In genomic region chr1:221778125-221778524, GRCh38 we compare ENCODE assay signal across 11 cellular contexts. TPM values are rescaled to one million over a fixed set of nuclear protein-coding genes. Genes with fewer than 3 reads are reported as not detected.
DNase-seq lines count a peak whose midpoint lies in the region; ATAC-seq lines count a peak whose summit lies in the region.
"Had no signal": no experiment of that assay in that cellular context is flagged by ENCODE, and none has a peak within 500 bp of the region (broad histone marks: within the 10 kb centered on the region; RNA-seq: fewer than 3 reads in every experiment).

No MANE protein-coding gene starts in this region.

- no peak for DNase-seq in CD4-positive, CD25-positive, alpha-beta regulatory T cell
- no peak for DNase-seq in T-cell
- DNase-seq in NK-92 (lab: John Stamatoyannopoulos, UW; ENCODE audit: unreplicated experiment), result no peak
- no peak for DNase-seq in NCI-H1417 treated with DMSO at 0.1 percent for 48 hours (lab: John Stamatoyannopoulos, UW)
- DNase-seq in stimulated activated CD4-positive, alpha-beta T cell treated with anti-CD3 and anti-CD28 coated beads, Interleukin-15, amount 100 ng/mL, for 24 hours, result no peak
- DNase-seq in DMS79 (lab: John Stamatoyannopoulos, UW), result no peak
- DNase-seq: endodermal cell, kidney, SHP77 treated with DMSO at 0.1 percent for 48 hours had no signal

- ATAC-seq in CD4-positive, CD25-positive, alpha-beta regulatory T cell (ENCODE audit: low read depth in 2 of 2), result no peak
- ATAC-seq in GM19328 (IDR thresholded peaks at IDR 0.05; ENCODE audit: unreplicated experiment), result peak; percentile 28
- peak; percentile 43 for ATAC-seq in HG02943 (IDR thresholded peaks at IDR 0.05; ENCODE audit: low read depth, unreplicated experiment)
- ATAC-seq in T-cell (replicated peaks in 1 of 4), result peak; percentile 20 to 30 (median 22)

- H3K27me3 Mint-ChIP-seq in CD4-positive, CD25-positive, alpha-beta regulatory T cell, result no peaks in the 10 kb centered on the region
- no peaks in the 10 kb centered on the region for H3K27me3 Mint-ChIP-seq in T-cell

- no peaks in the 10 kb centered on the region for H3K27me3 ChIP-seq in CD4-positive, CD25-positive, alpha-beta regulatory T cell (ENCODE audit: control insufficient read depth, insufficient read depth, low read length)

- no peaks in the 10 kb centered on the region for H3K9me3 ChIP-seq in CD4-positive, CD25-positive, alpha-beta regulatory T cell (ENCODE audit: control insufficient read depth in 2 of 2, low read length in 2 of 2)

- POLR2A ChIA-PET in T-cell (lab: Charles Lee), result interaction anchor here (0.6 to 2.7 kb wide), 3 partner anchors 36 to 70 kb away, joined by 3 to 11 read pairs (median 9); partner anchors contain the start of gene DUSP10 (in 1 of the 2)

- peaks cover 42% of the 10 kb centered on the region for H3K4me1 ChIP-seq in CD4-positive, CD25-positive, alpha-beta regulatory T cell (ENCODE audit: control insufficient read depth, insufficient read depth, low read length, poor library complexity, severe bottlenecking)

- CTCF ChIA-PET in T-cell (lab: Charles Lee), result interaction anchor here in 1 of 2 donors (0.9 to 1.9 kb wide), 7 partner anchors 16 to 235 kb away, joined by 3 to 11 read pairs (median 4); partner anchors contain the start of gene DUSP10

- peak overlapping the region; percentile 55 for H3K27ac ChIP-seq in CD4-positive, CD25-positive, alpha-beta regulatory T cell (ENCODE audit: insufficient read depth, low read length, poor library complexity, severe bottlenecking)

- H3K27ac Mint-ChIP-seq in CD4-positive, CD25-positive, alpha-beta regulatory T cell, result peak overlapping the region; percentile 88 to 91 (median 89)
- peak overlapping the region; percentile 81 to 90 for H3K27ac Mint-ChIP-seq in T-cell
- H3K27ac Mint-ChIP-seq: endodermal cell had no signal

- peak overlapping the region; percentile 28 to 71 (median 59) for H3K4me3 Mint-ChIP-seq in CD4-positive, CD25-positive, alpha-beta regulatory T cell
- peak overlapping the region in 2 of 3 donors; percentile 28 to 60 for H3K4me3 Mint-ChIP-seq in T-cell
- H3K4me3 Mint-ChIP-seq: endodermal cell had no signal

- H3K4me3 ChIP-seq in CD4-positive, CD25-positive, alpha-beta regulatory T cell (ENCODE audit: low read depth, low read length), result peak overlapping the region; percentile 45

- H3K4me1 Mint-ChIP-seq in CD4-positive, CD25-positive, alpha-beta regulatory T cell, result peaks cover 21 to 62% (median 34%) of the 10 kb centered on the region in 4 donors
- H3K4me1 Mint-ChIP-seq in T-cell, result peaks cover 55 to 74% (median 61%) of the 10 kb centered on the region in 3 donors

- no peaks in the 10 kb centered on the region for H3K9me3 Mint-ChIP-seq in CD4-positive, CD25-positive, alpha-beta regulatory T cell
- no peaks in the 10 kb centered on the region for H3K9me3 Mint-ChIP-seq in T-cell
- H3K9me3 Mint-ChIP-seq: endodermal cell had no signal

- H3K36me3 ChIP-seq in CD4-positive, CD25-positive, alpha-beta regulatory T cell (ENCODE audit: control insufficient read depth, insufficient read depth, low read length), result no peaks in the 10 kb centered on the region

- H3K36me3 Mint-ChIP-seq in CD4-positive, CD25-positive, alpha-beta regulatory T cell, result no peaks in the 10 kb centered on the region
- no peaks in the 10 kb centered on the region for H3K36me3 Mint-ChIP-seq in T-cell

RNA-seq across cellular contexts. Expression of gene DUSP10, which starts 36.2 kb away (rescaled TPM):
- 251 TPM for total RNA-seq in CD4-positive, CD25-positive, alpha-beta regulatory T cell
- polyA plus RNA-seq in CD4-positive, CD25-positive, alpha-beta regulatory T cell, result 10 to 100 TPM; 30.7 to 42.4 (median 36.1) TPM
- total RNA-seq in T-cell, result 10 to 100 TPM in 2 of 5 donors, 1 to 10 TPM in 3; 5.2 to 64.2 (median 6.0) TPM

Comparison
In these comparisons a context has a peak if more than half of its experiments do, and no peak if none do; other contexts are left out.
1. ATAC-seq: peak in GM19328 (single experiment), HG02943 (single experiment) and T-cell (4 of 4); none in CD4-positive, CD25-positive, alpha-beta regulatory T cell (0 of 2).